In the genomic region with DNA sequence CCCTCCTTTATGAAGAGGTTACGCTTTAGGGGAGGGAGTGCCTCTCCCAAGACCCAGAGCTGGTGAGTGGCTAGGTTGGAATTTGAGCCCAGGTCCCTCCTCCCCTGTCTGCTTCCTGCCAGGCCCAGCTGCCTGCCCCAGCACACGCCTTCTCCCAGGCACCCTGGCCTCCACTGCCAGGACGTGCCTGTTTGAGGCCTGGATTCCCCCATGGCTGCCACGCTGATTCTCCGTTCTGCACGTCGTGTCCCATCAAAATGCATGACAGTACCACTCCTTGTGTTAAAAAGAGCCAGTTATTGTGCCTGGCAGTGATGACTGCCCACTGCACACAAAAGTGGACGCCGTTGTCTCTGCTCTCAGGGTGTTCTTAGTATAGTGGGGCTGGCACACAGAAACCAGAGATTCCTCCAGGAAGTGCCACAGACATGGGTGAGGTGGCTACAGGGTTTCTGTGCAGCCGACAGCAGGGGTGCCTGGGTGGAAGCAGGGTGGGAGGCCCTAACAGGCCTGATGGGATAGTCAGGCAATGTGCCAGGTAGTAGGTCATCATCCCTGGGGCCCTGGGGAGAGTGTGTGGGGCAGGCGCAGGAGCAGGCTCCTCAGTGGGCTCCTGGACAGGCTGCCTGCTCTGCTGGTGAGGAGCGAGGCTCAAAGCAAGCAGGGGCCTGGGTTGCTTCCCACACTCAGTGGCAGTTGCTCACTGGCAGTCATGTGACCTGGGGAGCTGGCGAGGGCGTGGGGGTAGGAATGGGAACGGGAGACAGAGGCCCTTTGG, we compare ENCODE assay signal across 9 cellular contexts. TPM values are rescaled to one million over a fixed set of nuclear protein-coding genes. Genes with fewer than 3 reads are reported as not detected.
DNase-seq lines count a peak whose midpoint lies in the region; FAIRE-seq and TF ChIP-seq lines count a peak whose summit lies in the region.
"Had no signal": no experiment of that assay in that cellular context is flagged by ENCODE, and none has a peak within 500 bp of the region (broad histone marks: within the 10 kb centered on the region; RNA-seq: fewer than 3 reads in every experiment).

No MANE protein-coding gene starts in this region.

- TF ChIP-seq CTCF in AG10803 (conservative IDR thresholded peaks at IDR 0.05; ENCODE audit: low read length) (no peak), breast epithelium (IDR thresholded peaks at IDR 0.05) (no peak), suprapubic skin (IDR thresholded peaks at IDR 0.05) (no peak)

- no peak for TF ChIP-seq POLR2A in breast epithelium (IDR thresholded peaks at IDR 0.05)
- no peak for TF ChIP-seq POLR2A in suprapubic skin (IDR thresholded peaks at IDR 0.05)
- TF ChIP-seq POLR2A in erythroblast (IDR thresholded peaks at IDR 0.05; ENCODE audit: low read length), result no peak

- WGBS in suprapubic skin, result 21% methylated on average over 12 of the region's 15 CpGs

- no peak for FAIRE-seq in GM19239 (lab: Jason Lieb, UNC)
- FAIRE-seq: GM18507 had no signal

- H3K27me3 ChIP-seq in HUES48 (ENCODE audit: control insufficient read depth, insufficient read depth, low read length) (no peaks in the 10 kb centered on the region), breast epithelium (no peaks in the 10 kb centered on the region), layer of hippocampus (ENCODE audit: control insufficient read depth, insufficient read depth, low read length) (no peaks in the 10 kb centered on the region), suprapubic skin (no peaks in the 10 kb centered on the region)

- DNase-seq in AG10803 (ENCODE audit: low read depth) (peak; percentile 93), breast epithelium (ENCODE audit: low spot score in 2 of 2) (peak in 1 of 2 donors; percentile 63), suprapubic skin (ENCODE audit: low spot score in 2 of 2) (no peak), GM19239 (ENCODE audit: insufficient read length, low spot score) (no peak), erythroblast (lab: John Stamatoyannopoulos, UW) (no peak), NCI-H2081 treated with DMSO at 0.1 percent for 48 hours (lab: John Stamatoyannopoulos, UW) (no peak)

- H3K36me3 ChIP-seq in HUES48 (ENCODE audit: control insufficient read depth, insufficient read depth, low read length) (peaks cover 13% of the 10 kb centered on the region), breast epithelium (no peaks in the 10 kb centered on the region), suprapubic skin (peaks cover 13% of the 10 kb centered on the region)

- peak overlapping the region; percentile 9 for H3K27ac ChIP-seq in HUES48 (ENCODE audit: low read depth, low read length)
- H3K27ac ChIP-seq in breast epithelium, result peak overlapping the region; percentile 69 to 79
- H3K27ac ChIP-seq in layer of hippocampus (ENCODE audit: low read depth, low read length), result peak overlapping the region; percentile 69
- peak overlapping the region; percentile 94 for H3K27ac ChIP-seq in suprapubic skin

- no peak for TF ChIP-seq EP300 in suprapubic skin (IDR thresholded peaks at IDR 0.05)

- no peak overlapping the region for H3K9ac ChIP-seq in HUES48 (ENCODE audit: low read depth, low read length)

- H3K4me1 ChIP-seq in HUES48 (ENCODE audit: control insufficient read depth, insufficient read depth, low read length) (peaks cover 9% of the 10 kb centered on the region), breast epithelium (peaks cover 13 to 27% of the 10 kb centered on the region in 2 donors), suprapubic skin (peaks cover 65% of the 10 kb centered on the region)

- intact Hi-C loops in breast epithelium (cut with DNase I; ENCODE audit: low total_unique reads), result no loop called here

- no peak overlapping the region for H3K4me3 ChIP-seq in AG10803 (ENCODE audit: low read length)
- H3K4me3 ChIP-seq in HUES48 (ENCODE audit: low read depth, low read length), result no peak overlapping the region
- peak overlapping the region in 1 of 3 donors; percentile 24 for H3K4me3 ChIP-seq in breast epithelium
- no peak overlapping the region for H3K4me3 ChIP-seq in suprapubic skin

- H3K9me3 ChIP-seq in HUES48 (ENCODE audit: control insufficient read depth, insufficient read depth, low read length), result no peaks in the 10 kb centered on the region
- H3K9me3 ChIP-seq in breast epithelium, result no peaks in the 10 kb centered on the region
- H3K9me3 ChIP-seq in suprapubic skin, result no peaks in the 10 kb centered on the region

RNA-seq across cellular contexts. Expression of a gene that starts 24.2 kb away (rescaled TPM):
- total RNA-seq in breast epithelium (10 to 100 TPM; 36.6 to 53.1 (median 52.3) TPM), suprapubic skin (100 to 1,000 TPM in 1 of 4 donors, 10 to 100 TPM in 3; 59.8 to 163 (median 70.8) TPM)

RNA-seq across cellular contexts. Expression of a gene that starts 36.0 kb away (rescaled TPM):
- 10 to 100 TPM; 28.5 to 38.0 (median 35.4) TPM for total RNA-seq in breast epithelium
- total RNA-seq in suprapubic skin, result 10 to 100 TPM; 12.3 to 29.7 (median 18.3) TPM

Comparison
In these comparisons a context has a peak if more than half of its experiments do, and no peak if none do; other contexts are left out.
1. H3K27ac ChIP-seq: peak in every context shown above with its lines; median percentile 94 in suprapubic skin; 74 in breast epithelium; 69 in layer of hippocampus; 9 in HUES48.